In genomic region chr3:126745760-126746394, GRCh38 we compare ENCODE assay signal across 1 cellular context.
TF ChIP-seq lines count a peak whose summit lies in the region.

No MANE protein-coding gene starts in this region.

TF ChIP-seq in SK-N-SH, 30 proteins besides CTCF, POLR2A, EP300 and RAD21 (continued from another document):
- TF ChIP-seq TAF1 (IDR thresholded peaks at IDR 0.05; ENCODE audit: borderline replicate concordance, low read depth, low read length) = no peak
- TF ChIP-seq TEAD4 (IDR thresholded peaks at IDR 0.05; ENCODE audit: borderline replicate concordance, insufficient read depth) = no peak
- no peak for TF ChIP-seq NRF1 (IDR thresholded peaks at IDR 0.05; ENCODE audit: low read depth, low read length)
- TF ChIP-seq SMC3 (IDR thresholded peaks at IDR 0.05; ENCODE audit: low read depth, low read length) = no peak
- no peak for TF ChIP-seq YY1 (IDR thresholded peaks at IDR 0.05; ENCODE audit: low read depth)
